27 cellular contexts compared by ENCODE assay signal in genomic region chr5:8984386-8984785, GRCh38.
DNase-seq lines count a peak whose midpoint lies in the region; ATAC-seq and TF ChIP-seq lines count a peak whose summit lies in the region.
"Had no signal": no experiment of that assay in that cellular context is flagged by ENCODE, and none has a peak within 500 bp of the region (broad histone marks: within the 10 kb centered on the region; RNA-seq: fewer than 3 reads in every experiment).

No MANE protein-coding gene starts in this region.

- H3K27me3 ChIP-seq in PC-9 (ENCODE audit: insufficient read depth, low read depth) = no peaks in the 10 kb centered on the region
- H3K27me3 ChIP-seq: BE2C, BLaER1 had no signal

- no peaks in the 10 kb centered on the region for H3K9me2 ChIP-seq in PC-9 (ENCODE audit: insufficient read depth)

- intact Hi-C loops in PC-9 (cut with micrococcal nuclease; ENCODE audit: unreplicated experiment) = no loop called here

- no peak for ATAC-seq in HG03342 (IDR thresholded peaks at IDR 0.05; ENCODE audit: unreplicated experiment)
- ATAC-seq: A549, GM12878 had no signal

- H3K4me3 ChIP-seq in PC-9 = no peak overlapping the region
- H3K4me3 ChIP-seq: A549, BLaER1, GM12878 had no signal

- H3F3A ChIP-seq in PC-9 (ENCODE audit: insufficient read depth, low read depth) = no peaks in the 10 kb centered on the region

- no peak overlapping the region for H3K27ac Mint-ChIP-seq in activated T-cell treated with anti-CD3 and anti-CD28 coated beads, Interleukin-2, amount 50 U/mL, for 24 hours
- H3K27ac Mint-ChIP-seq: CD4-positive, alpha-beta memory T cell; CD4-positive, CD25-positive, alpha-beta regulatory T cell; CD8-positive, alpha-beta memory T cell had no signal

- no peak for TF ChIP-seq CTCF in PC-9 (conservative IDR thresholded peaks at IDR 0.05)

- H4K20me1 ChIP-seq in PC-9 (ENCODE audit: insufficient read depth) = no peaks in the 10 kb centered on the region
- H4K20me1 ChIP-seq: BLaER1 had no signal

- no peaks in the 10 kb centered on the region for H3K4me1 ChIP-seq in PC-9 (replicated peaks; ENCODE audit: insufficient read depth)
- H3K4me1 ChIP-seq: A549, BE2C, BLaER1 had no signal

- H3K27me3 Mint-ChIP-seq in activated T-cell treated with anti-CD3 and anti-CD28 coated beads, Interleukin-2, amount 50 U/mL, for 24 hours = no peaks in the 10 kb centered on the region
- H3K27me3 Mint-ChIP-seq: CD4-positive, alpha-beta memory T cell; CD4-positive, CD25-positive, alpha-beta regulatory T cell; CD8-positive, alpha-beta memory T cell had no signal

- BruUV-seq in PC-9 (replicated peaks; lab: Mats Ljungman, UMichigan) = no TSS peak

- H3K4me3 Mint-ChIP-seq in activated T-cell treated with anti-CD3 and anti-CD28 coated beads, Interleukin-2, amount 50 U/mL, for 24 hours = no peak overlapping the region
- H3K4me3 Mint-ChIP-seq: CD14-positive monocyte; CD4-positive, alpha-beta memory T cell; CD4-positive, CD25-positive, alpha-beta regulatory T cell; CD8-positive, alpha-beta memory T cell had no signal

- POLR2A ChIA-PET in PC-9 (lab: Charles Lee; ENCODE audit: unreplicated experiment) = interaction anchor here (0.7 kb wide), 1 partner anchor 1214 kb away, joined by 3 read pairs; no protein-coding TSS in a partner anchor

- H3K9me3 ChIP-seq in PC-9 (ENCODE audit: insufficient read depth, low read depth) = 0 out of 2 replicates have a peak, but pooled peaks cover 5% of the 10 kb centered on the region
- H3K9me3 ChIP-seq: A549, BE2C, BLaER1 had no signal

- DNase-seq in HK-2 (ENCODE audit: unreplicated experiment) (peak; percentile 11), PC-9 (no peak), glomerular visceral epithelial cell (ENCODE audit: extremely low spot score) (peak; percentile 12), kidney tubule cell (ENCODE audit: low spot score) (peak; percentile 82), NCI-H1694 treated with DMSO at 0.1 percent for 48 hours (lab: John Stamatoyannopoulos, UW) (no peak), pons (ENCODE audit: low spot score) (no peak)
- DNase-seq in activated T-cell treated with anti-CD3 and anti-CD28 coated beads, Interleukin-2, amount 50 U/mL, for 24 hours = no peak
- DNase-seq: AML-193; BE2C; C1 segment of cervical spinal cord; CD4-positive, alpha-beta memory T cell; CD4-positive, CD25-positive, alpha-beta regulatory T cell; CD8-positive, alpha-beta memory T cell; COR-L47; DMS 273 treated with DMSO at 0.1 percent for 48 hours; DMS153; DMS53; DMS79; DND-41; EL; GDM1 had no signal

- no peak overlapping the region for H3K27ac ChIP-seq in PC-9
- H3K27ac ChIP-seq: 22Rv1, A549, BLaER1 had no signal

- peak overlapping the region; percentile 4; the same call in 1 of the 2 replicates for H2AFZ ChIP-seq in PC-9

- H3K4me2 ChIP-seq in PC-9 = no peak overlapping the region
- H3K4me2 ChIP-seq: A549, BLaER1 had no signal

- no peaks in the 10 kb centered on the region for H3K36me3 Mint-ChIP-seq in activated T-cell treated with anti-CD3 and anti-CD28 coated beads, Interleukin-2, amount 50 U/mL, for 24 hours (ENCODE audit: low read depth)
- H3K36me3 Mint-ChIP-seq: CD14-positive monocyte; CD4-positive, alpha-beta memory T cell; CD4-positive, CD25-positive, alpha-beta regulatory T cell; CD8-positive, alpha-beta memory T cell had no signal

- peaks cover 8% of the 10 kb centered on the region for H3K9me3 Mint-ChIP-seq in activated T-cell treated with anti-CD3 and anti-CD28 coated beads, Interleukin-2, amount 50 U/mL, for 24 hours

- CTCF ChIA-PET in PC-9 (lab: Charles Lee) = no interaction called here

- H3K36me3 ChIP-seq in PC-9 (ENCODE audit: low read depth) = no peaks in the 10 kb centered on the region
- H3K36me3 ChIP-seq: BE2C, BLaER1 had no signal

- H3K4me1 Mint-ChIP-seq in activated T-cell treated with anti-CD3 and anti-CD28 coated beads, Interleukin-2, amount 50 U/mL, for 24 hours (ENCODE audit: low read depth) = no peaks in the 10 kb centered on the region
- H3K4me1 Mint-ChIP-seq: CD14-positive monocyte; CD4-positive, alpha-beta memory T cell; CD4-positive, CD25-positive, alpha-beta regulatory T cell; CD8-positive, alpha-beta memory T cell had no signal

- no peaks in the 10 kb centered on the region for H3K79me2 ChIP-seq in PC-9 (ENCODE audit: low read depth)

Comparison
In these comparisons a context has a peak if more than half of its experiments do, and no peak if none do; other contexts are left out.
1. DNase-seq: peak in HK-2 (single experiment), glomerular visceral epithelial cell (single experiment) and kidney tubule cell (single experiment); none in PC-9 (0 of 2), activated T-cell treated with anti-CD3 and anti-CD28 coated beads, Interleukin-2, amount 50 U/mL, for 24 hours (single experiment), NCI-H1694 treated with DMSO at 0.1 percent for 48 hours (single experiment) and pons (single experiment).